1 cellular context compared by ENCODE assay signal in the genomic region with DNA sequence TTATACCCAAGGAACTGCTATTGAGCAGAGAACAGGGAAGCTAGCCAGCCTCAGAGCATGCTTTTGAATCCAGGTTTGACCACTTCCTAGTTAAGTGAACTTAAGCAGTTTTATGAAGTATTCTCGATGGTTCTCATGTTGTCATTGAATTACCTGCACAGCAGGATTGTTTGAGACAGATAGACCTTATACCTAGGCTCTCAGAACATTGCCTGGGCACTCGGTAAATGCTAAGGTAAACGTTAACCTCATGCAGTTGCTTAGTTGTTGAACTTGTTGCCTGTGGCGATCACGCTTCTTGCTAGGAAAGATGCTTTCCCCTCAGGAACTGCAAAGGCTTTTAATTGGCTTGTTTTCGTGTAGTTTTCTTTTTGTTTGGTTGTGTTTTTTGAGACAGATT.
TF ChIP-seq lines count a peak whose summit lies in the region.

No MANE protein-coding gene starts in this region.

TF ChIP-seq in K562, 482 proteins besides CTCF, POLR2A, EP300 and RAD21 (continued from another document):
- TF ChIP-seq, protein P1, sequence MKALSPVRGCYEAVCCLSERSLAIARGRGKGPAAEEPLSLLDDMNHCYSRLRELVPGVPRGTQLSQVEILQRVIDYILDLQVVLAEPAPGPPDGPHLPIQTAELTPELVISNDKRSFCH (CRISPR knock-in tag; IDR thresholded peaks at IDR 0.05): no peak
- TF ChIP-seq, protein P1 (tag; IDR thresholded peaks at IDR 0.05): no peak
- TF ChIP-seq KLF10 (CRISPR knock-in tag; IDR thresholded peaks at IDR 0.05): no peak
